3 cellular contexts compared by ENCODE assay signal in the genomic region with DNA sequence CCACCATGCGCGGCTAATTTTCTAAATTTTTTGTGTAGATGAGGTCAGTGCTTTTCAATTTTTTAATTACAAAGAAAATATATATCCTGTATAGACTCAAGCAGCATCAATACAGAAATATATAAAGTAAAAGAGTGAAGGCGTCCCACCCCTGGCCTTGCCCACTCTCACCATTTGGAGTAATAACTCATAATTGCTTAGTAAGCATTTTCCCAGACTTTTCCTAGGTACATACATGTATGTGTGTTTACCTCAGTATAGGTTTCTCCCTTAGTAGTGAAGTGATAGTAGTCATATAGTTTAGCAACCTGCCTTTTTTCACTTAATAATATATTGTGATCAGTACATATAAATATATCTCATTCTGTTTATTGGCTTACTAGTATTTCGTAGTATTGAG.
TF ChIP-seq lines count a peak whose summit lies in the region.

No MANE protein-coding gene starts in this region.

TF ChIP-seq in HepG2, 621 proteins besides CTCF, POLR2A, EP300 and RAD21 (continues in another document):
- TF ChIP-seq MAFF (IDR thresholded peaks at IDR 0.05; ENCODE audit: low read depth, low read length) (peak; percentile 100), ATAD3A (CRISPR knock-in tag; IDR thresholded peaks at IDR 0.05) (no peak), SIX4 (CRISPR knock-in tag; IDR thresholded peaks at IDR 0.05) (no peak), ZNF709 (CRISPR knock-in tag; IDR thresholded peaks at IDR 0.05) (no peak), HOXD1 (CRISPR knock-in tag; IDR thresholded peaks at IDR 0.05) (no peak), MAFK (conservative IDR thresholded peaks at IDR 0.05 in 1 of 2, IDR thresholded peaks at IDR 0.05 in 1 of 2; ENCODE audit: low read length in 2 of 2) (peak; percentile 100), RBM39 (IDR thresholded peaks at IDR 0.05; ENCODE audit: low read depth, low read length, poor library complexity, severe bottlenecking) (no peak), MAFG (CRISPR knock-in tag; IDR thresholded peaks at IDR 0.05) (0 out of 2 replicates have a peak, but pooled peaks have one; percentile 66)
- TF ChIP-seq, protein P1, sequence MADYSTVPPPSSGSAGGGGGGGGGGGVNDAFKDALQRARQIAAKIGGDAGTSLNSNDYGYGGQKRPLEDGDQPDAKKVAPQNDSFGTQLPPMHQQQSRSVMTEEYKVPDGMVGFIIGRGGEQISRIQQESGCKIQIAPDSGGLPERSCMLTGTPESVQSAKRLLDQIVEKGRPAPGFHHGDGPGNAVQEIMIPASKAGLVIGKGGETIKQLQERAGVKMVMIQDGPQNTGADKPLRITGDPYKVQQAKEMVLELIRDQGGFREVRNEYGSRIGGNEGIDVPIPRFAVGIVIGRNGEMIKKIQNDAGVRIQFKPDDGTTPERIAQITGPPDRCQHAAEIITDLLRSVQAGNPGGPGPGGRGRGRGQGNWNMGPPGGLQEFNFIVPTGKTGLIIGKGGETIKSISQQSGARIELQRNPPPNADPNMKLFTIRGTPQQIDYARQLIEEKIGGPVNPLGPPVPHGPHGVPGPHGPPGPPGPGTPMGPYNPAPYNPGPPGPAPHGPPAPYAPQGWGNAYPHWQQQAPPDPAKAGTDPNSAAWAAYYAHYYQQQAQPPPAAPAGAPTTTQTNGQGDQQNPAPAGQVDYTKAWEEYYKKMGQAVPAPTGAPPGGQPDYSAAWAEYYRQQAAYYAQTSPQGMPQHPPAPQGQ (CRISPR knock-in tag; IDR thresholded peaks at IDR 0.05; ENCODE audit: borderline replicate concordance) = no peak
- TF ChIP-seq, protein P2, sequence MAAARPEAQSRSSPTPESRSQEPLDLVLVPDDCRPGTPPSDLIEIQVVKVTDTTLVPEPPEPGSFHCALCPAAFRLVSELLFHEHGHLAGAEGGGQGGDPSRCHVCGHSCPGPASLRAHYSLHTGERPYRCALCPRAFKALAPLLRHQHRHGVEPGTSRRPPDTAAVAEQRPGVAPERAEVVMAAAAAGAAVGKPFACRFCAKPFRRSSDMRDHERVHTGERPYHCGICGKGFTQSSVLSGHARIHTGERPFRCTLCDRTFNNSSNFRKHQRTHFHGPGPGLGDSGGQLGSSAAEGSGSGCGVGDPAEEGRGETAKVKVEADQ (CRISPR knock-in tag; IDR thresholded peaks at IDR 0.05; ENCODE audit: borderline replicate concordance) = no peak

TF ChIP-seq in IMR-90, 13 proteins besides CTCF, POLR2A, EP300 and RAD21:
- TF ChIP-seq MAFK (IDR thresholded peaks at IDR 0.05; ENCODE audit: low read depth, low read length) = peak; percentile 98
- TF ChIP-seq FOS (IDR thresholded peaks at IDR 0.05; ENCODE audit: low read depth, low read length) = no peak

TF ChIP-seq in H1, 55 proteins besides CTCF, POLR2A, EP300 and RAD21:
- TF ChIP-seq SIRT6 (IDR thresholded peaks at IDR 0.05; ENCODE audit: low read length) = no peak
- peak; percentile 90 for TF ChIP-seq MAFK (IDR thresholded peaks at IDR 0.05; ENCODE audit: low read depth, low read length)
